8 cellular contexts compared by ENCODE assay signal in the genomic region with DNA sequence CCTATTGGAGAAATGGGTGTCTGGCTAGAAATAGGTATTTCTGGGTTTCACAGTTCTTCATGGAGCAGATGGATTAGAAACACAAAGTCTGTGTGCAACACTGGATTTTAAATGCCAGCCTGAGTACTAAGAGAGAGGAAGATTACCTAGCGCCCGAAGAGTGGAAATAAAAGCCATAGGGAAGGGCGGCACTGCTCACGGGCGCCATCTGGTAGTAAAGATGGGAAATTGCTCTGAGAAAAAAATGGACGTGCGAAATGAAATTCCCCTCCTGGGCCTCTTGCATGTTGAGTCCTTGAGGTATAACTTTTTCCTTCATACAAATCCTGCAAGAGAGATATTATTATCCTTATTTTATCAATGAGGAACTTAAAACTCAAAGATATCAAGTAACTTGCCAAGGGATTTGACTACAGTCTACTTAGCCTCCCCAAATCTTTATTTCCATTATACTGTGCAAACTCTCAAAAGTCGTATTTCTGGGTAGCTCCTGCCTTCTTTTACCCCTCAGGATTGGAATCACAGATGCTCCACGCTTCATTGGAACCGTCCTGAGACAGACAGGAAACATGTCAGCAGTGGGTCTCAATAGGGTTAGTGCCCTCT.
DNase-seq lines count a peak whose midpoint lies in the region; ATAC-seq and TF ChIP-seq lines count a peak whose summit lies in the region.

No MANE protein-coding gene starts in this region.

- H3K4me1 ChIP-seq in adipocyte (ENCODE audit: control insufficient read depth, insufficient read depth, low read length) (no peaks in the 10 kb centered on the region), heart right ventricle (peaks cover 0 to 7% (median 0%) of the 10 kb centered on the region in 9 donors)

- peaks cover 6% of the 10 kb centered on the region for H3K27me3 ChIP-seq in AG04450 (ENCODE audit: control insufficient read depth, insufficient read depth, low read length)
- no peaks in the 10 kb centered on the region for H3K27me3 ChIP-seq in adipocyte (replicated peaks; ENCODE audit: control insufficient read depth, insufficient read depth, low read length)
- H3K27me3 ChIP-seq in heart right ventricle = no peaks in the 10 kb centered on the region

- H3K4me3 ChIP-seq in AG04450 (ENCODE audit: low read depth, low read length) (no peak overlapping the region), LNCaP clone FGC (ENCODE audit: low read depth, low read length) (no peak overlapping the region), adipocyte (ENCODE audit: low read length) (no peak overlapping the region), heart right ventricle (no peak overlapping the region)

- DNase-seq in AG04450 (ENCODE audit: low read depth, low spot score) (peak; percentile 8), LNCaP clone FGC (ENCODE audit: low read depth) (no peak), SHP77 treated with DMSO at 0.1 percent for 48 hours (lab: John Stamatoyannopoulos, UW) (peak; percentile 54), adipocyte (ENCODE audit: low read depth) (peak; percentile 80), heart right ventricle (peak; percentile 17 to 33), retina (peak; percentile 78)

- 16 to 17% methylated on average over 10 of the region's 10 CpGs for WGBS in heart right ventricle, 2 donors

- CTCF ChIA-PET in AG04450 (lab: Charles Lee) = interaction anchor here (0.6 to 6.7 kb wide), 14 partner anchors 8 to 363 kb away, joined by 3 to 81 read pairs (median 4); no protein-coding TSS in a partner anchor

- intact Hi-C loops in heart right ventricle (cut with DNase I) = loop anchor here (2.0 to 10.0 kb wide), 8 partner anchors 94 to 357 kb away; no protein-coding TSS in a partner anchor

- H3K9ac ChIP-seq in adipocyte (ENCODE audit: low read length) = no peak overlapping the region

- ATAC-seq in GM19035 (IDR thresholded peaks at IDR 0.05; ENCODE audit: unreplicated experiment) (peak; percentile 57), heart right ventricle (peak in 7 of 8 donors; percentile 57 to 76 (median 67)), HG03097 (IDR thresholded peaks at IDR 0.05; ENCODE audit: low FRiP score, unreplicated experiment) (no peak)

- POLR2A ChIA-PET in AG04450 (lab: Yijun Ruan, JAX) = no interaction called here

- H3K36me3 ChIP-seq in adipocyte (ENCODE audit: control insufficient read depth, insufficient read depth, low read length, severe bottlenecking) = no peaks in the 10 kb centered on the region
- H3K36me3 ChIP-seq in heart right ventricle = no peaks in the 10 kb centered on the region

- no peaks in the 10 kb centered on the region for H3K9me3 ChIP-seq in AG04450 (ENCODE audit: control insufficient read depth, insufficient read depth, low read length)
- H3K9me3 ChIP-seq in adipocyte (ENCODE audit: control insufficient read depth, low read length) = peaks cover 10% of the 10 kb centered on the region
- H3K9me3 ChIP-seq in heart right ventricle = peaks cover 0 to 10% (median 0%) of the 10 kb centered on the region in 11 donors

- H3K27ac ChIP-seq in AG04450 (ENCODE audit: low read depth, low read length) = no peak overlapping the region
- H3K27ac ChIP-seq in heart right ventricle = no peak overlapping the region

- peak; percentile 92 for TF ChIP-seq CTCF in AG04450 (IDR thresholded peaks at IDR 0.05; ENCODE audit: low read depth, low read length)
- TF ChIP-seq CTCF in LNCaP clone FGC (IDR thresholded peaks at IDR 0.05; ENCODE audit: control insufficient read depth, extremely low read depth, insufficient read depth) = peak; percentile 84
- TF ChIP-seq CTCF in heart right ventricle (IDR thresholded peaks at IDR 0.05) = peak; percentile 61 to 93 (median 88)
